Comparison of ENCODE assay signal across 10 cellular contexts in the genomic region with DNA sequence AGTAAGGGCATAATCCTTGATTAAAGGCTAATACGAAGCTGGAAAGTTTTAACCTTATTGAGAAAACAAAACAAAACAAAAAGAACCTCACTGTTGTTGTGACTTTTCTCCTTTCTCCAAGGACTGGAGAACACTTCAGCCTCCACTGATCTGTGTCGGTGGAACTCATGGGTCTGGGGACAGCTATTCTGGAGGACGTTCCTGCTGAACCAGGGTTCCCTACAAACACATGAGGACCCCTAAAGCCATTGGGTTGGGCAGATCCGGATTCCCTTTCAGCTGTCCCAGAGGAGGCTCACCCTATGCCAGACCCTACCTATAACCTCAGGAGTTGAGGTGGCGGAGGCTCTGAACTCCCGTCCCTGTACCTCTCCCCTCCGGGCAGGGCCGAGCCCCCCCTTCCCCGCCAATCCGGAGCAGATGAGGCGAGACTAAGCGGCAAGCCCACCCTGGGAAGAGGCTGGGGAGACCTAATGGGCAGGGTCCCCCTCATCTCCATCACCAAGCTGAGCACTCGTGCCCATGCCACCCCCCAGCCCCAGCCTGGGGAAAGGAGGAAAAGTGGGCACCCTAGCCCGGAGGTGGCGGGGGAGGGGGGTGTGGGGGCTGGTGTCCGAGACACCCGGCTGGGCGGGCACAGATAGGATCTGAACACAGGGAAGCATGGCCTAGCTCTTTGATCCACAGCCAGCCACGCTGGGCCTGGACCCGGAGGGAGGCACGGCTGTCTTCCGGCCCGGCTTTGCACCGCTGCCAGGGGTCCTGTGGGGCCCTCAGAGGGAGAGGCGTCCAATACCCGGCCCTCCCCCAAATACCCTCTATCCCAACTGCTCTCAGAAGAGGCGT. TPM values are rescaled to one million over a fixed set of nuclear protein-coding genes. Genes with fewer than 3 reads are reported as not detected.
DNase-seq lines count a peak whose midpoint lies in the region; ATAC-seq and TF ChIP-seq lines count a peak whose summit lies in the region.
"Had no signal": no experiment of that assay in that cellular context is flagged by ENCODE, and none has a peak within 500 bp of the region (broad histone marks: within the 10 kb centered on the region; RNA-seq: fewer than 3 reads in every experiment).

No MANE protein-coding gene starts in this region.

- peaks cover 12% of the 10 kb centered on the region for H3K4me1 Mint-ChIP-seq in CD14-positive monocyte
- peaks cover 59% of the 10 kb centered on the region for H3K4me1 Mint-ChIP-seq in central memory CD8-positive, alpha-beta T cell

- peaks cover 18% of the 10 kb centered on the region for H3K4me1 ChIP-seq in HUES48 (ENCODE audit: control insufficient read depth, insufficient read depth, low read length)
- H3K4me1 ChIP-seq in neutrophil (ENCODE audit: control insufficient read depth in 1 of 2, insufficient read depth in 1 of 2, low read depth in 1 of 2, low read length in 1 of 2): peaks cover 10 to 17% of the 10 kb centered on the region in 2 experiments
- H3K4me1 ChIP-seq: colonic mucosa had no signal

- intact Hi-C loops in CD14-positive monocyte (cut with micrococcal nuclease): no loop called here

- H3K27ac Mint-ChIP-seq in CD14-positive monocyte: no peak overlapping the region
- peak overlapping the region; percentile 94 for H3K27ac Mint-ChIP-seq in central memory CD8-positive, alpha-beta T cell (ENCODE audit: low read depth)

- H3K9me3 Mint-ChIP-seq in CD14-positive monocyte: peaks cover 0 to 16% (median 5%) of the 10 kb centered on the region in 7 donors
- H3K9me3 Mint-ChIP-seq in central memory CD8-positive, alpha-beta T cell: no peaks in the 10 kb centered on the region

- H3K9ac ChIP-seq in HUES48 (ENCODE audit: low read depth, low read length): no peak overlapping the region

- peaks cover 29% of the 10 kb centered on the region for H3K27me3 ChIP-seq in HUES48 (ENCODE audit: control insufficient read depth, insufficient read depth, low read length)
- H3K27me3 ChIP-seq in neutrophil: peaks cover 82% of the 10 kb centered on the region

- H3K27me3 Mint-ChIP-seq in CD14-positive monocyte (ENCODE audit: low read depth in 3 of 3): peaks cover 57 to 68% (median 63%) of the 10 kb centered on the region in 3 donors
- no peaks in the 10 kb centered on the region for H3K27me3 Mint-ChIP-seq in central memory CD8-positive, alpha-beta T cell

- no peak for ATAC-seq in central memory CD8-positive, alpha-beta T cell (replicated peaks; ENCODE audit: extremely low read depth, poor library complexity, severe bottlenecking)
- ATAC-seq: PC-3 had no signal

- H3K36me3 ChIP-seq in HUES48 (ENCODE audit: control insufficient read depth, insufficient read depth, low read length): peaks cover 2% of the 10 kb centered on the region; the same call in 1 of the 2 replicates
- H3K36me3 ChIP-seq in neutrophil: no peaks in the 10 kb centered on the region
- H3K36me3 ChIP-seq: colonic mucosa had no signal

- H3K9me3 ChIP-seq in HUES48 (ENCODE audit: control insufficient read depth, insufficient read depth, low read length): no peaks in the 10 kb centered on the region
- H3K9me3 ChIP-seq in neutrophil: no peaks in the 10 kb centered on the region
- H3K9me3 ChIP-seq: colonic mucosa had no signal

- no peak for TF ChIP-seq CTCF in CD14-positive monocyte (IDR thresholded peaks at IDR 0.05)
- TF ChIP-seq CTCF in neutrophil (IDR thresholded peaks at IDR 0.05): no peak

- DNase-seq in CD14-positive monocyte (ENCODE audit: low spot score): no peak
- DNase-seq in central memory CD8-positive, alpha-beta T cell (ENCODE audit: low spot score in 2 of 2): no peak
- no peak for DNase-seq in DMS53 (lab: John Stamatoyannopoulos, UW)
- DNase-seq in RPMI8226: no peak
- DNase-seq in NCI-H526 (lab: John Stamatoyannopoulos, UW): no peak
- no peak for DNase-seq in SIG-M5 treated with dmso at 0.1 percent for 504 hours (lab: John Stamatoyannopoulos, UW; ENCODE audit: unreplicated experiment)
- DNase-seq: colonic mucosa, PC-3 had no signal

- H3K36me3 Mint-ChIP-seq in CD14-positive monocyte: peaks cover 5 to 7% of the 10 kb centered on the region in 2 donors
- peaks cover 40% of the 10 kb centered on the region for H3K36me3 Mint-ChIP-seq in central memory CD8-positive, alpha-beta T cell (ENCODE audit: insufficient read depth)

- H3K4me3 Mint-ChIP-seq in CD14-positive monocyte: peak overlapping the region; percentile 93 to 96
- peak overlapping the region; percentile 88 for H3K4me3 Mint-ChIP-seq in central memory CD8-positive, alpha-beta T cell

- H3K4me3 ChIP-seq in HUES48 (ENCODE audit: low read depth, low read length): peak overlapping the region; percentile 63
- H3K4me3 ChIP-seq in neutrophil (ENCODE audit: low read depth in 1 of 2, low read length in 1 of 2): peak overlapping the region; percentile 67 to 96

- no peak overlapping the region for H3K27ac ChIP-seq in HUES48 (ENCODE audit: low read depth, low read length)
- H3K27ac ChIP-seq in neutrophil: no peak overlapping the region
- H3K27ac ChIP-seq: colonic mucosa had no signal

RNA-seq across cellular contexts. Expression of gene TCF7, which starts 1.5 kb away (rescaled TPM):
- polyA plus RNA-seq in CD14-positive monocyte: under 1 TPM; 0.83 to 0.84 TPM
